Comparison of ENCODE assay signal across 8 cellular contexts in the genomic region with DNA sequence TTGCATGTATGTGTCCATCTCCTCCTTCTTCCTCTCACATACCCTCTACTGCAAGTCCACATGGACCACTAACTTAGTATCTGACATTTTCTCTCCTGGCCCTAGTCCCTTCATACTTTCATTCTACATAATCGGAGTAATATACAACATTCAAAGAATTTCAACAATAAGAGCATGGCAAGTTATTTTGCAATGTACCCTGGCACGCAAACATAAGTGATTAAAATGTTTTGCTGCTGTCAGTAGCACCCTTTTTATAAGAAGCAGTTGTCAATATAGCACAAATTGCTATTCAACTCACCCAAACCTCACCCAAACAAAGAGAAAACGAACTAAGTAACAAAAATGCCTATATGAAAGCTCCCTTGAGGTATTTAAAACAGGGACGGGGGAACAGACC. TPM values are rescaled to one million over a fixed set of nuclear protein-coding genes. Genes with fewer than 3 reads are reported as not detected.
DNase-seq lines count a peak whose midpoint lies in the region; ATAC-seq, FAIRE-seq and TF ChIP-seq lines count a peak whose summit lies in the region.

No MANE protein-coding gene starts in this region.

- H3K27ac Mint-ChIP-seq in activated CD4-positive, alpha-beta T cell treated with anti-CD3 and anti-CD28 coated beads, Interleukin-2, amount 10 ng/mL, durations not matched to agents 7 days and 5 days = peak overlapping the region; percentile 97

- H3K9ac ChIP-seq in HepG2 (ENCODE audit: insufficient read depth, low read depth, low read length) = peak overlapping the region; percentile 87

- H3K4me1 Mint-ChIP-seq in activated CD4-positive, alpha-beta T cell treated with anti-CD3 and anti-CD28 coated beads, Interleukin-2, amount 10 ng/mL, durations not matched to agents 7 days and 5 days = peaks cover 41% of the 10 kb centered on the region

- TF ChIP-seq CTCF in astrocyte of the cerebellum (IDR thresholded peaks at IDR 0.05; ENCODE audit: low read depth, low read length, missing control alignments) (no peak), HepG2 (CRISPR knock-in tag; IDR thresholded peaks at IDR 0.05) (no peak), testis (IDR thresholded peaks at IDR 0.05) (no peak)

- intact Hi-C loops in HepG2 (cut with micrococcal nuclease; ENCODE audit: unreplicated experiment) (loop anchor here (10.0 kb wide), 1 partner anchor 62 kb away; no protein-coding TSS in a partner anchor), testis (cut with DNase I; ENCODE audit: low total_unique reads) (no loop called here)

- H3K9me3 ChIP-seq in HepG2 (ENCODE audit: low read length) (no peaks in the 10 kb centered on the region), testis (no peaks in the 10 kb centered on the region)

- H3K36me3 Mint-ChIP-seq in activated CD4-positive, alpha-beta T cell treated with anti-CD3 and anti-CD28 coated beads, Interleukin-2, amount 10 ng/mL, durations not matched to agents 7 days and 5 days (ENCODE audit: low read depth) = peaks cover 27% of the 10 kb centered on the region

- TF ChIP-seq EP300 in HepG2 (IDR thresholded peaks at IDR 0.05; ENCODE audit: low read depth in 2 of 2, low read length in 2 of 2) (no peak), HepG2 (CRISPR knock-in tag; IDR thresholded peaks at IDR 0.05; ENCODE audit: borderline replicate concordance) (no peak)

- CTCF ChIA-PET in activated CD4-positive, alpha-beta T cell treated with anti-CD3 and anti-CD28 coated beads, Interleukin-2, amount 10 ng/mL, durations not matched to agents 7 days and 5 days (lab: Charles Lee) = no interaction called here
- CTCF ChIA-PET in HepG2 (lab: Yijun Ruan, JAX; ENCODE audit: low intra/inter-chr PET ratio, low total read pairs) = no interaction called here

- no peaks in the 10 kb centered on the region for H3K27me3 Mint-ChIP-seq in activated CD4-positive, alpha-beta T cell treated with anti-CD3 and anti-CD28 coated beads, Interleukin-2, amount 10 ng/mL, durations not matched to agents 7 days and 5 days

- H3K27ac ChIP-seq in HepG2 (ENCODE audit: extremely low read length, insufficient read depth, low read length) (peak overlapping the region; percentile 93), testis (peak overlapping the region; percentile 95 to 99)

- H3K4me1 ChIP-seq in HepG2 (ENCODE audit: insufficient read depth, low read length) = peaks cover 50% of the 10 kb centered on the region
- H3K4me1 ChIP-seq in testis = peaks cover 12% of the 10 kb centered on the region

- TF ChIP-seq RAD21 in HepG2 (CRISPR knock-in tag; IDR thresholded peaks at IDR 0.05) = no peak

- H3K9me3 Mint-ChIP-seq in activated CD4-positive, alpha-beta T cell treated with anti-CD3 and anti-CD28 coated beads, Interleukin-2, amount 10 ng/mL, durations not matched to agents 7 days and 5 days = no peaks in the 10 kb centered on the region

- no peaks in the 10 kb centered on the region; a peak in 1 of 5 replicates for H3K27me3 ChIP-seq in HepG2 (ENCODE audit: control insufficient read depth in 1 of 2, insufficient read depth in 2 of 2, low read length in 2 of 2)
- H3K27me3 ChIP-seq in testis = no peaks in the 10 kb centered on the region

- no peak for TF ChIP-seq POLR2A in HepG2 (IDR thresholded peaks at IDR 0.05; ENCODE audit: insufficient read depth in 1 of 2, low read depth in 2 of 2, low read length in 2 of 2)
- TF ChIP-seq POLR2A in testis (IDR thresholded peaks at IDR 0.05) = no peak

- peak overlapping the region; percentile 91 for H3K4me3 Mint-ChIP-seq in activated CD4-positive, alpha-beta T cell treated with anti-CD3 and anti-CD28 coated beads, Interleukin-2, amount 10 ng/mL, durations not matched to agents 7 days and 5 days

- POLR2A ChIA-PET in activated CD4-positive, alpha-beta T cell treated with anti-CD3 and anti-CD28 coated beads, Interleukin-2, amount 10 ng/mL, durations not matched to agents 7 days and 5 days (lab: Charles Lee) = no interaction called here
- POLR2A ChIA-PET in HepG2 (lab: Yijun Ruan, JAX) = no interaction called here

- no TSS peak for BruUV-seq in HepG2 (replicated peaks; lab: Mats Ljungman, UMichigan)

- FAIRE-seq in HepG2 (lab: Jason Lieb, UNC) = no peak

- H4K20me1 ChIP-seq in HepG2 (ENCODE audit: insufficient read depth, low read length) = peaks cover 31% of the 10 kb centered on the region

- peaks cover 60% of the 10 kb centered on the region for H3K79me2 ChIP-seq in HepG2 (ENCODE audit: insufficient read depth, low read length)

- H3K4me3 ChIP-seq in astrocyte of the cerebellum (ENCODE audit: low read depth, low read length) (peak overlapping the region; percentile 79), HepG2 (replicated peaks in 1 of 3; ENCODE audit: insufficient read depth in 1 of 3, low read depth in 2 of 3, low read length in 3 of 3) (peak overlapping the region; percentile 71 to 93 (median 89)), testis (peak overlapping the region; percentile 89 to 94)

- 2% methylated on average over 4 of the region's 4 CpGs for WGBS in HepG2 (ENCODE audit: low lambda C conversion rate)
- WGBS in testis, 2 donors = 1 to 6% methylated on average over 4 of the region's 4 CpGs

- H3K36me3 ChIP-seq in HepG2 (replicated peaks in 1 of 2; ENCODE audit: control insufficient read depth in 1 of 2, insufficient read depth in 2 of 2, low read length in 2 of 2) = no peaks in the 10 kb centered on the region; a peak in 1 of 5 replicates
- H3K36me3 ChIP-seq in testis (ENCODE audit: low read depth, missing control alignments) = no peaks in the 10 kb centered on the region

- ATAC-seq in HepG2 (no peak), GM21367 (IDR thresholded peaks at IDR 0.05; ENCODE audit: unreplicated experiment) (no peak), HG02884 (IDR thresholded peaks at IDR 0.05; ENCODE audit: unreplicated experiment) (no peak)

- H2AFZ ChIP-seq in HepG2 (ENCODE audit: low read length) = no peak overlapping the region

- DNase-seq in activated CD4-positive, alpha-beta T cell treated with anti-CD3 and anti-CD28 coated beads, Interleukin-2, amount 10 ng/mL, durations not matched to agents 7 days and 5 days = no peak
- DNase-seq in activated CD4-positive, alpha-beta T cell treated with anti-CD3 and anti-CD28 coated beads for 48 hours = no peak
- no peak for DNase-seq in astrocyte of the cerebellum (ENCODE audit: low read depth)
- DNase-seq in HepG2 (ENCODE audit: low spot score) = no peak
- no peak for DNase-seq in testis
- no peak for DNase-seq in HuH-7.5 (ENCODE audit: low spot score)

- in situ Hi-C loops in astrocyte of the cerebellum (cut with HindIII; ENCODE audit: low sequenced_read_pairs) (no loop called here), HepG2 (cut with HindIII; ENCODE audit: extremely low pct_ligation_motif_present, low pct_unique_long_range_greater_than_20kb) (loop anchor here (25.0 kb wide), 1 partner anchor 124 kb away; the partner anchor contains the start of genes NGLY1 and OXSM)

- H3K4me2 ChIP-seq in HepG2 (ENCODE audit: low read depth, low read length) = peak overlapping the region; percentile 93

TF ChIP-seq in HepG2, 621 proteins besides CTCF, POLR2A, EP300 and RAD21 (continues in another document):
- TF ChIP-seq, protein P1, sequence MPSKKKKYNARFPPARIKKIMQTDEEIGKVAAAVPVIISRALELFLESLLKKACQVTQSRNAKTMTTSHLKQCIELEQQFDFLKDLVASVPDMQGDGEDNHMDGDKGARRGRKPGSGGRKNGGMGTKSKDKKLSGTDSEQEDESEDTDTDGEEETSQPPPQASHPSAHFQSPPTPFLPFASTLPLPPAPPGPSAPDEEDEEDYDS (CRISPR knock-in tag; IDR thresholded peaks at IDR 0.05) = no peak
- no peak for TF ChIP-seq ZNF232 (CRISPR knock-in tag; IDR thresholded peaks at IDR 0.05; ENCODE audit: borderline replicate concordance)
- no peak for TF ChIP-seq ZNF124 (CRISPR knock-in tag; IDR thresholded peaks at IDR 0.05)
- TF ChIP-seq GFI1 (CRISPR knock-in tag; IDR thresholded peaks at IDR 0.05; ENCODE audit: borderline replicate concordance) = no peak
- no peak for TF ChIP-seq ZFAT (CRISPR knock-in tag; conservative IDR thresholded peaks at IDR 0.05)
- TF ChIP-seq TOE1 (CRISPR knock-in tag; IDR thresholded peaks at IDR 0.05) = no peak
- no peak for TF ChIP-seq ZNF713 (CRISPR knock-in tag; IDR thresholded peaks at IDR 0.05)
- no peak for TF ChIP-seq PTBP1 (IDR thresholded peaks at IDR 0.05; ENCODE audit: low read depth, low read length, poor library complexity, severe bottlenecking)
- TF ChIP-seq HOXA9 (CRISPR knock-in tag; IDR thresholded peaks at IDR 0.05; ENCODE audit: borderline replicate concordance) = no peak

RNA-seq across cellular contexts. Expression of gene TOP2B, which starts 1.8 kb away (rescaled TPM):
- 100 to 1,000 TPM; 117 to 122 TPM for total RNA-seq in activated CD4-positive, alpha-beta T cell treated with anti-CD3 and anti-CD28 coated beads, Interleukin-2, amount 10 ng/mL, durations not matched to agents 7 days and 5 days
- 88.1 and 140 TPM in 2 replicates for total RNA-seq in HepG2 (2016; rRNA removed; fragmentation: Illumina TruSeq; extraction: Trizol)
- total RNA-seq in HepG2 (2016; cell fraction: cytosol; rRNA removed; fragmentation: Illumina TruSeq; extraction: Trizol; ENCODE audit: low read depth) = 5.7 and 6.6 TPM in 2 replicates
- 85.6 and 135 TPM in 2 replicates for total RNA-seq in HepG2 (2016; cell fraction: insoluble cytoplasmic fraction; rRNA removed; fragmentation: Illumina TruSeq; extraction: Trizol)
- total RNA-seq in HepG2 (2016; cell fraction: membrane; rRNA removed; fragmentation: Illumina TruSeq; extraction: Trizol) = 21.7 and 22.0 TPM in 2 replicates
- 78.5 and 79.6 TPM in 2 replicates for total RNA-seq in HepG2 (2016; cell fraction: nucleus; rRNA removed; fragmentation: Illumina TruSeq; extraction: Trizol)
- polyA plus RNA-seq in HepG2 (2011; rRNA removed) = 20.3 and 27.6 TPM in 2 replicates
- 7.3 and 13.7 TPM in 2 replicates for polyA plus RNA-seq in HepG2 (2011; cell fraction: cytosol; rRNA removed)
- 13.3 and 17.5 TPM in 2 replicates for polyA plus RNA-seq in HepG2 (2011; cell fraction: nucleus; rRNA removed)
- polyA plus RNA-seq in HepG2 (2012) = 38.5 and 59.6 TPM in 2 replicates
- polyA plus RNA-seq in HepG2 (2016; cell fraction: cytosol; fragmentation: Illumina TruSeq; extraction: Trizol; ENCODE audit: low read depth) = 2.3 and 2.5 TPM in 2 replicates
- polyA plus RNA-seq in HepG2 (2016; cell fraction: insoluble cytoplasmic fraction; fragmentation: Illumina TruSeq; extraction: Trizol; ENCODE audit: low read depth) = 113 and 114 TPM in 2 replicates
- polyA plus RNA-seq in HepG2 (2016; cell fraction: membrane; fragmentation: Illumina TruSeq; extraction: Trizol; ENCODE audit: low read depth) = 7.9 and 9.4 TPM in 2 replicates
- 84.6 and 86.1 TPM in 2 replicates for polyA plus RNA-seq in HepG2 (2016; cell fraction: nucleus; fragmentation: Illumina TruSeq; extraction: Trizol; ENCODE audit: insufficient read depth, low read depth)
- 10.0 and 13.4 TPM in 2 replicates for polyA minus RNA-seq in HepG2 (2011; rRNA and poly(A)+ RNA removed; ENCODE audit: low replicate concordance)
- 32.4 and 35.7 TPM in 2 replicates for polyA minus RNA-seq in HepG2 (2011; cell fraction: cytosol; rRNA and poly(A)+ RNA removed)
- polyA minus RNA-seq in HepG2 (2011; cell fraction: nucleus; rRNA and poly(A)+ RNA removed) = 94.6 and 94.9 TPM in 2 replicates
- total RNA-seq in testis = 10 to 100 TPM; 76.9 to 86.5 TPM
- 46.4 TPM for polyA plus RNA-seq in testis (ENCODE audit: insufficient read depth, low read depth, low replicate concordance)
